ENCODE assay signal across 27 cellular contexts in the genomic region with DNA sequence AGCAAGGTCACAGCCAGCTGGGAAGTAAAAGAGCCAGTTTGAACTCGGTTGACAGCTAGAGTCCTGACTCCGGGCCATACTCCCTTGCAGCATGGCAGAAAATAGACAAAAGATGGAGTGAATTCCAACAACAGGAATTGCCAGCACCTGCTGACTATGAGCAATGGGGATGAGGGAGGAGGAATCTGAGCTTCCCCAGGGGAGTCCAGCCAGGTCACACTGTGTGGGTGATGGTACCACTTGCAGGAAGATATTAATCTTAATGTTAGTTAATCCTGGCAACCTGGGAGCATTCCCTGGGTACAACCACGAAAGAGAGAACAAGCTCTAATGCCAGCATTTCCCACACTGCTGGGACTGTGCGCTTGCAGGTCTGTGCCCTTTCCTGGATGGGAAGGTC. TPM values are rescaled to one million over a fixed set of nuclear protein-coding genes. Genes with fewer than 3 reads are reported as not detected.
DNase-seq lines count a peak whose midpoint lies in the region; ATAC-seq and TF ChIP-seq lines count a peak whose summit lies in the region.
"Had no signal": no experiment of that assay in that cellular context is flagged by ENCODE, and none has a peak within 500 bp of the region (broad histone marks: within the 10 kb centered on the region; RNA-seq: fewer than 3 reads in every experiment).

No MANE protein-coding gene starts in this region.

- no peaks in the 10 kb centered on the region for H3K9me3 ChIP-seq in IMR-90 (ENCODE audit: control insufficient read depth, insufficient read depth, low read length)
- H3K9me3 ChIP-seq in gastrocnemius medialis, result no peaks in the 10 kb centered on the region
- H3K9me3 ChIP-seq: BE2C, MG63 had no signal

- in situ Hi-C loops in IMR-90 (cut with MboI; ENCODE audit: low sequenced_read_pairs), result no loop called here
- in situ Hi-C loops in gastrocnemius medialis (cut with MboI; ENCODE audit: low sequenced_read_pairs in 4 of 4), result no loop called here

- H4K8ac ChIP-seq in IMR-90 (ENCODE audit: low read depth in 2 of 2, low read length in 2 of 2), result no peak overlapping the region

- TF ChIP-seq RAD21 in IMR-90 (IDR thresholded peaks at IDR 0.05; ENCODE audit: low read length), result no peak

- no peaks in the 10 kb centered on the region for H3K9me3 Mint-ChIP-seq in T-cell
- H3K9me3 Mint-ChIP-seq: CD8-positive, alpha-beta memory T cell had no signal

- no peak overlapping the region for H3K23ac ChIP-seq in IMR-90 (ENCODE audit: low read depth, low read length)

- H3K27ac Mint-ChIP-seq in T-cell, result peak overlapping the region; percentile 48 to 71
- H3K27ac Mint-ChIP-seq: CD14-positive monocyte; CD8-positive, alpha-beta memory T cell had no signal

- H3K4me1 ChIP-seq in IMR-90 (ENCODE audit: control insufficient read depth, insufficient read depth, low read length) (peaks cover 3% of the 10 kb centered on the region; the same call in 1 of the 2 replicates), gastrocnemius medialis (peaks cover 17 to 20% of the 10 kb centered on the region in 2 donors)
- H3K4me1 ChIP-seq: BE2C had no signal

- no peaks in the 10 kb centered on the region; a peak in 1 of 4 replicates for H3K79me1 ChIP-seq in IMR-90 (ENCODE audit: low read depth in 1 of 2, low read length in 2 of 2)

- peak overlapping the region; percentile 50 for H2AK9ac ChIP-seq in IMR-90 (replicated peaks; ENCODE audit: low read depth, low read length, poor library complexity)

- no peak overlapping the region for H2AK5ac ChIP-seq in IMR-90 (ENCODE audit: low read depth, low read length)

- dilution Hi-C loops in IMR-90 (cut with HindIII; ENCODE audit: low sequenced_read_pairs, unreplicated experiment), result no loop called here

- H3K4me3 Mint-ChIP-seq in T-cell, result no peak overlapping the region
- H3K4me3 Mint-ChIP-seq: CD14-positive monocyte; CD8-positive, alpha-beta memory T cell had no signal

- ATAC-seq in IMR-90 (ENCODE audit: low read depth), result no peak
- no peak for ATAC-seq in T-cell (replicated peaks in 1 of 4)
- ATAC-seq in gastrocnemius medialis, result peak; percentile 94 to 96
- ATAC-seq in HG02763 (IDR thresholded peaks at IDR 0.05; ENCODE audit: unreplicated experiment), result no peak

- no peak overlapping the region; the same call in 2 of the 3 replicates for H2BK15ac ChIP-seq in IMR-90 (ENCODE audit: low read depth, low read length)

- no peak overlapping the region for H3K4ac ChIP-seq in IMR-90 (ENCODE audit: low read depth, low read length)

- CTCF ChIA-PET in IMR-90 (lab: Yijun Ruan, JAX) (no interaction called here), T-cell (lab: Charles Lee) (interaction anchor here in 1 of 2 donors (0.7 kb wide), 1 partner anchor 142 kb away, joined by 8 read pairs; no protein-coding TSS in a partner anchor)

- no peak overlapping the region; the same call in 1 of the 2 replicates for H3K14ac ChIP-seq in IMR-90 (replicated peaks; ENCODE audit: low read depth, low read length)

- H4K5ac ChIP-seq in IMR-90 (ENCODE audit: low read depth, low read length), result no peak overlapping the region

- DNase-seq in NCI-H2171 treated with DMSO at 0.1 percent for 48 hours (lab: John Stamatoyannopoulos, UW), result peak; percentile 6
- no peak for DNase-seq in NCI-H2171 (lab: John Stamatoyannopoulos, UW)
- DNase-seq in IMR-90, result no peak
- DNase-seq in T-cell, result no peak
- peak; percentile 68 to 80 for DNase-seq in gastrocnemius medialis
- DNase-seq in COLO829 (ENCODE audit: low spot score), result no peak
- DNase-seq in hippocampal formation (lab: John Stamatoyannopoulos, UW), result no peak
- DNase-seq: ACHN; BE2C; Calu3; CD8-positive, alpha-beta memory T cell; DMS153; KBM-7; MG63; NCI-H2029; NCI-H345; NCI-H510A treated with DMSO at 0.1 percent for 48 hours; NCI-H748 treated with DMSO at 0.1 percent for 48 hours; NK-92 treated with Interleukin-12 subunit alpha and Interleukin-12 subunit beta, amount 100 ng/mL, for 24 hours; PC-9; Right ventricle myocardium superior had no signal

- H2AFZ ChIP-seq in IMR-90 (replicated peaks; ENCODE audit: low read length, poor library complexity), result no peak overlapping the region
- H2AFZ ChIP-seq: PC-9 had no signal

- no peak overlapping the region for H3K9ac ChIP-seq in IMR-90 (ENCODE audit: low read depth, low read length)

- H2BK5ac ChIP-seq in IMR-90 (ENCODE audit: low read depth, low read length, poor library complexity, severe bottlenecking), result no peak overlapping the region

- TF ChIP-seq POLR2A in IMR-90 (IDR thresholded peaks at IDR 0.05; ENCODE audit: low read depth, low read length), result no peak
- TF ChIP-seq POLR2A in gastrocnemius medialis (IDR thresholded peaks at IDR 0.05), result no peak

- no peak overlapping the region for H2BK20ac ChIP-seq in IMR-90 (ENCODE audit: low read depth, low read length)

- H2BK120ac ChIP-seq in IMR-90 (ENCODE audit: low read depth, low read length), result 0 out of 2 replicates have a peak overlapping the region, but pooled peaks have one; percentile 8

- no peak overlapping the region for H3K56ac ChIP-seq in IMR-90 (ENCODE audit: extremely low read depth, insufficient read depth, low read length)

- H3K4me2 ChIP-seq in IMR-90 (ENCODE audit: low read depth, low read length), result no peak overlapping the region
- H3K4me2 ChIP-seq: PC-9 had no signal

- H3K27ac ChIP-seq in IMR-90 (ENCODE audit: insufficient read depth, low read length) (no peak overlapping the region), gastrocnemius medialis (peak overlapping the region in 2 of 4 donors; percentile 54 to 72)
- H3K27ac ChIP-seq: 22Rv1, PC-9 had no signal

- H3K9me1 ChIP-seq in IMR-90 (ENCODE audit: insufficient read depth, low read length), result no peaks in the 10 kb centered on the region

- no peaks in the 10 kb centered on the region for H3K27me3 Mint-ChIP-seq in T-cell

- H3K36me3 ChIP-seq in IMR-90 (ENCODE audit: control insufficient read depth, insufficient read depth, low read length) (no peaks in the 10 kb centered on the region), gastrocnemius medialis (no peaks in the 10 kb centered on the region)
- H3K36me3 ChIP-seq: BE2C, MG63 had no signal

- WGBS in IMR-90 (ENCODE audit: extremely low coverage in 2 of 2, insufficient read length in 1 of 2), 2 experiments, result 88% methylated on average over 3 of the region's 4 CpGs; no CpG with 5 or more reads in 1 of the 2 experiments

- TF ChIP-seq CTCF in IMR-90 (conservative IDR thresholded peaks at IDR 0.05; ENCODE audit: low read depth, low read length) (no peak), gastrocnemius medialis (IDR thresholded peaks at IDR 0.05 in 4 of 5, conservative IDR thresholded peaks at IDR 0.05 in 1 of 5) (no peak)

- peaks cover 2% of the 10 kb centered on the region for H3K36me3 Mint-ChIP-seq in T-cell

- intact Hi-C loops in IMR-90 (cut with micrococcal nuclease), result no loop called here
- intact Hi-C loops in gastrocnemius medialis (cut with DNase I; ENCODE audit: low total_unique reads), result loop anchor here (5.0 kb wide), 1 partner anchor 930 kb away; no protein-coding TSS in a partner anchor

- no peak overlapping the region for H3K18ac ChIP-seq in IMR-90 (ENCODE audit: low read depth, low read length)

- H3K4me3 ChIP-seq in IMR-90 (ENCODE audit: insufficient read depth, low read depth, low read length) (no peak overlapping the region), gastrocnemius medialis (no peak overlapping the region)
- H3K4me3 ChIP-seq: MG63, PC-9 had no signal

- peaks cover 29 to 36% (median 29%) of the 10 kb centered on the region in 3 donors for H3K4me1 Mint-ChIP-seq in T-cell
- H3K4me1 Mint-ChIP-seq: CD14-positive monocyte had no signal

- H4K20me1 ChIP-seq in IMR-90 (ENCODE audit: insufficient read depth, low read length), result no peaks in the 10 kb centered on the region

- H4K91ac ChIP-seq in IMR-90 (ENCODE audit: insufficient read depth, low read depth, low read length), result no peak overlapping the region

- POLR2A ChIA-PET in IMR-90 (lab: Charles Lee; ENCODE audit: unreplicated experiment), result no interaction called here
- POLR2A ChIA-PET in T-cell (lab: Charles Lee), result no interaction called here

- H3K27me3 ChIP-seq in IMR-90 (ENCODE audit: control insufficient read depth, insufficient read depth, low read length) (no peaks in the 10 kb centered on the region), gastrocnemius medialis (no peaks in the 10 kb centered on the region)
- H3K27me3 ChIP-seq: BE2C, MG63 had no signal

- BruUV-seq in IMR-90 (replicated peaks; lab: Mats Ljungman, UMichigan), result no TSS peak

TF ChIP-seq in IMR-90, 13 proteins besides CTCF, POLR2A, EP300 and RAD21 (continues in another document):
- no peak for TF ChIP-seq FOS (IDR thresholded peaks at IDR 0.05; ENCODE audit: low read depth, low read length)
- no peak for TF ChIP-seq BHLHE40 (IDR thresholded peaks at IDR 0.05; ENCODE audit: low read depth, low read length)
- no peak for TF ChIP-seq RFX5 (IDR thresholded peaks at IDR 0.05; ENCODE audit: low read depth, low read length)
- no peak for TF ChIP-seq CEBPB (IDR thresholded peaks at IDR 0.05; ENCODE audit: low read depth, low read length)
- TF ChIP-seq MAFK (IDR thresholded peaks at IDR 0.05; ENCODE audit: low read depth, low read length), result no peak
- no peak for TF ChIP-seq MXI1 (IDR thresholded peaks at IDR 0.05; ENCODE audit: borderline replicate concordance, low read depth, low read length)
- TF ChIP-seq, protein P1, sequence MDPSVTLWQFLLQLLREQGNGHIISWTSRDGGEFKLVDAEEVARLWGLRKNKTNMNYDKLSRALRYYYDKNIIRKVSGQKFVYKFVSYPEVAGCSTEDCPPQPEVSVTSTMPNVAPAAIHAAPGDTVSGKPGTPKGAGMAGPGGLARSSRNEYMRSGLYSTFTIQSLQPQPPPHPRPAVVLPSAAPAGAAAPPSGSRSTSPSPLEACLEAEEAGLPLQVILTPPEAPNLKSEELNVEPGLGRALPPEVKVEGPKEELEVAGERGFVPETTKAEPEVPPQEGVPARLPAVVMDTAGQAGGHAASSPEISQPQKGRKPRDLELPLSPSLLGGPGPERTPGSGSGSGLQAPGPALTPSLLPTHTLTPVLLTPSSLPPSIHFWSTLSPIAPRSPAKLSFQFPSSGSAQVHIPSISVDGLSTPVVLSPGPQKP (IDR thresholded peaks at IDR 0.05; ENCODE audit: borderline replicate concordance, low read depth, low read length), result no peak
- no peak for TF ChIP-seq NFE2L2 (IDR thresholded peaks at IDR 0.05; ENCODE audit: low read depth, low read length)
- no peak for TF ChIP-seq CHD1 (IDR thresholded peaks at IDR 0.05; ENCODE audit: low read depth, low read length)
- TF ChIP-seq MAZ (IDR thresholded peaks at IDR 0.05; ENCODE audit: borderline replicate concordance, low read depth, low read length), result no peak
- no peak for TF ChIP-seq SMC3 (IDR thresholded peaks at IDR 0.05; ENCODE audit: low read depth, low read length)
- TF ChIP-seq RCOR1 (IDR thresholded peaks at IDR 0.05; ENCODE audit: insufficient replicate concordance, low read length), result no peak

RNA-seq across cellular contexts. Expression of a gene that starts 48.1 kb away (rescaled TPM):
- total RNA-seq in IMR-90 (2012; rRNA removed) (not detected in 2 replicates), T-cell (not detected), gastrocnemius medialis (not detected)
- polyA plus RNA-seq in IMR-90 (2012; rRNA removed), result not detected in 2 replicates
- polyA plus RNA-seq in IMR-90 (2012; cell fraction: cytosol; rRNA removed), result not detected in 2 replicates
- not detected in 2 replicates for polyA plus RNA-seq in IMR-90 (2012; cell fraction: nucleus; rRNA removed; ENCODE audit: low replicate concordance)
- total RNA-seq: Calu3; CD8-positive, alpha-beta memory T cell; HT1080; PC-9; Right ventricle myocardium superior; RPMI7951; SK-MEL-5 had no signal
- polyA plus RNA-seq: CD14-positive monocyte; CD8-positive, alpha-beta memory T cell had no signal

Comparison
In these comparisons a context has a peak if more than half of its experiments do, and no peak if none do; other contexts are left out.
1. DNase-seq: peak in NCI-H2171 treated with DMSO at 0.1 percent for 48 hours (single experiment) and gastrocnemius medialis (2 of 2); none in NCI-H2171 (single experiment), IMR-90 (single experiment), T-cell (0 of 34), COLO829 (single experiment) and hippocampal formation (0 of 2).
2. ATAC-seq: peak in gastrocnemius medialis (2 of 2); none in IMR-90 (single experiment), T-cell (0 of 4) and HG02763 (single experiment).